7 cellular contexts compared by ENCODE assay signal in genomic region chr3:66038726-66039589, GRCh38. TPM values are rescaled to one million over a fixed set of nuclear protein-coding genes. Genes with fewer than 3 reads are reported as not detected.
A peak's percentile ranks its signal among the peaks of the same experiment; 100 is the strongest.
DNase-seq lines count a peak whose midpoint lies in the region; ATAC-seq, FAIRE-seq and TF ChIP-seq lines count a peak whose summit lies in the region.

Gene MAGI1 (minus strand): TSS chr3:66038918. CDS start chr3:66038308, 610 bp downstream.

- DNase-seq in GM10248 (ENCODE audit: extremely low spot score) (peak; percentile 79), HAP-1 (ENCODE audit: low spot score in 2 of 2) (peak; percentile 93 to 94), LoVo (ENCODE audit: low spot score) (peak; percentile 93), RWPE2 (ENCODE audit: low spot score) (peak; percentile 93), bronchial epithelial cell (ENCODE audit: low read depth) (peak; percentile 85), gastrocnemius medialis (peak; percentile 78 to 89)

- H3K4me1 ChIP-seq in HAP-1 (peaks cover 10% of the 10 kb centered on the region), RWPE2 (ENCODE audit: insufficient read depth, poor library complexity, severe bottlenecking) (peaks cover 14% of the 10 kb centered on the region), iPS-20b (ENCODE audit: insufficient read depth, low read length) (peaks cover 24% of the 10 kb centered on the region), gastrocnemius medialis (peaks cover 18 to 21% of the 10 kb centered on the region in 2 donors)

- peak; percentile 77 for ATAC-seq in RWPE2 (ENCODE audit: low read depth)
- ATAC-seq in gastrocnemius medialis, result peak; percentile 87 to 92

- intact Hi-C loops in gastrocnemius medialis (cut with DNase I; ENCODE audit: low total_unique reads), result loop anchor here (5.0 to 10.0 kb wide), 3 partner anchors 78 to 466 kb away; partner anchors contain the start of gene LRIG1

- H3K27me3 ChIP-seq in HAP-1 (ENCODE audit: low read depth) (peaks cover 6% of the 10 kb centered on the region; the same call in 1 of the 2 replicates), RWPE2 (ENCODE audit: insufficient read depth, poor library complexity, severe bottlenecking) (no peaks in the 10 kb centered on the region), bronchial epithelial cell (ENCODE audit: control insufficient read depth, insufficient read depth, low read length) (no peaks in the 10 kb centered on the region), iPS-20b (ENCODE audit: insufficient read depth, low read length) (peaks cover 7% of the 10 kb centered on the region; the same call in 1 of the 2 replicates), gastrocnemius medialis (no peaks in the 10 kb centered on the region)

- no peaks in the 10 kb centered on the region for H3K9me3 ChIP-seq in HAP-1
- no peaks in the 10 kb centered on the region for H3K9me3 ChIP-seq in RWPE2 (ENCODE audit: severe bottlenecking)
- no peaks in the 10 kb centered on the region for H3K9me3 ChIP-seq in iPS-20b (ENCODE audit: insufficient read depth, low read depth, low read length)
- H3K9me3 ChIP-seq in gastrocnemius medialis, result no peaks in the 10 kb centered on the region

- no peak for FAIRE-seq in bronchial epithelial cell (lab: Jason Lieb, UNC)

- H3K36me3 ChIP-seq in HAP-1 (replicated peaks), result no peaks in the 10 kb centered on the region
- no peaks in the 10 kb centered on the region for H3K36me3 ChIP-seq in RWPE2 (ENCODE audit: low read depth)
- H3K36me3 ChIP-seq in bronchial epithelial cell (ENCODE audit: control insufficient read depth, insufficient read depth, low read length), result no peaks in the 10 kb centered on the region
- H3K36me3 ChIP-seq in iPS-20b (ENCODE audit: insufficient read depth, low read depth, low read length), result no peaks in the 10 kb centered on the region
- H3K36me3 ChIP-seq in gastrocnemius medialis, result no peaks in the 10 kb centered on the region

- in situ Hi-C loops in HAP-1 (cut with MboI; ENCODE audit: low sequenced_read_pairs), result no loop called here
- in situ Hi-C loops in gastrocnemius medialis (cut with MboI; ENCODE audit: low sequenced_read_pairs in 4 of 4), result loop anchor here in 1 of 4 donors (25.0 kb wide), 1 partner anchor 473 kb away; the partner anchor contains the start of gene LRIG1

- H3K9ac ChIP-seq in iPS-20b (ENCODE audit: low read depth, low read length), result peak within 1 kb of the TSS; percentile 85

- peak; percentile 64 to 83 for TF ChIP-seq POLR2A in gastrocnemius medialis (IDR thresholded peaks at IDR 0.05)

- POLR2A ChIA-PET in GM10248 (lab: Yijun Ruan, JAX), result no interaction called here

- H3K27ac ChIP-seq in RWPE2 (ENCODE audit: poor library complexity, severe bottlenecking) (peak within 1 kb of the TSS; percentile 68), iPS-20b (ENCODE audit: low read length) (peak within 1 kb of the TSS; percentile 77), gastrocnemius medialis (peak within 1 kb of the TSS; percentile 93 to 97 (median 95))

- H3K4me3 ChIP-seq in HAP-1, result peak within 1 kb of the TSS; percentile 89
- H3K4me3 ChIP-seq in RWPE2 (ENCODE audit: severe bottlenecking), result peak within 1 kb of the TSS; percentile 64
- H3K4me3 ChIP-seq in bronchial epithelial cell (ENCODE audit: low read depth, low read length), result peak within 1 kb of the TSS; percentile 69
- H3K4me3 ChIP-seq in iPS-20b (ENCODE audit: low read length), result peak within 1 kb of the TSS; percentile 97
- H3K4me3 ChIP-seq in gastrocnemius medialis, result peak within 1 kb of the TSS; percentile 91 to 99 (median 96)

- no peak for TF ChIP-seq CTCF in GM10248 (IDR thresholded peaks at IDR 0.05; ENCODE audit: control extremely low read depth, extremely low read depth, low read depth, missing control alignments)
- TF ChIP-seq CTCF in RWPE2 (IDR thresholded peaks at IDR 0.05; ENCODE audit: poor library complexity, severe bottlenecking), result peak; percentile 10
- no peak for TF ChIP-seq CTCF in bronchial epithelial cell (IDR thresholded peaks at IDR 0.05; ENCODE audit: insufficient read depth, low read length, severe bottlenecking)
- TF ChIP-seq CTCF in gastrocnemius medialis (IDR thresholded peaks at IDR 0.05 in 4 of 5, conservative IDR thresholded peaks at IDR 0.05 in 1 of 5), result no peak

- CTCF ChIA-PET in GM10248 (lab: Yijun Ruan, JAX), result no interaction called here

RNA-seq across cellular contexts. Expression of gene MAGI1, which starts in this region (rescaled TPM):
- total RNA-seq in bronchial epithelial cell, result 5.0 and 8.4 TPM in 2 replicates
- total RNA-seq in gastrocnemius medialis, result 1 to 10 TPM; 2.6 to 7.5 (median 3.9) TPM

Comparison
In these comparisons a context has a peak if more than half of its experiments do, and no peak if none do; other contexts are left out.
1. Peak in every context shown above with its lines: DNase-seq, ATAC-seq, H3K4me3 ChIP-seq and H3K27ac ChIP-seq.